Comparison of ENCODE assay signal across 13 cellular contexts in the genomic region with DNA sequence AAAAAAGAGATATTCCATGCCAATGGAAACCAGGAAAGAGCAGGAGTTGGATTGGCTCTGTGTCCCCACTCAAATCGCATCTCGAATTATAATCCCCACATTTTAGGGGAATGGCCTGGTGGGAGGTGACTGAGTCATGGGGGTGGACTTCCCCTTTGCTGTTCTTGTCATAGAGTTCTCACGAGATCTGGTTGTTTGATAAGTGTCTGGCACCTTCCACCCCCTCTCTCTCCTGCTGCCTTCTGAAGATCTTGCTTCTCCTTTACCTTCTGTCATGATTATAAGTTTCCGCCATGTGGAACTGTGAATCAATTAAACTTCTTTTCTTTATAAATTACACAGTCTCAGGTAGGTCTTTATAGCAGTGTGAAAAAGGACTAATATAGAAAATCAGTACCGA.
"Had no signal": no experiment of that assay in that cellular context is flagged by ENCODE, and none has a peak within 500 bp of the region (broad histone marks: within the 10 kb centered on the region; RNA-seq: fewer than 3 reads in every experiment).

No MANE protein-coding gene starts in this region.

- H3K27ac Mint-ChIP-seq: activated T-helper 17 cell treated with anti-CD3 and anti-CD28 coated beads, Interleukin-2, amount 50 U/mL, for 72 hours had no signal

- H3K27me3 Mint-ChIP-seq: activated T-helper 17 cell treated with anti-CD3 and anti-CD28 coated beads, Interleukin-2, amount 50 U/mL, for 72 hours had no signal

- DNase-seq: central memory CD4-positive, alpha-beta T cell; cortex of kidney; effector CD8-positive, alpha-beta T cell; gastrocnemius medialis; heart right ventricle; islet precursor cell; mammary epithelial cell; mucosa of descending colon; natural killer cell; nucleus accumbens; T1000 had no signal

- ATAC-seq: activated T-helper 17 cell treated with anti-CD3 and anti-CD28 coated beads, Interleukin-2, amount 50 U/mL, for 72 hours; gastrocnemius medialis; heart right ventricle; left lobe of liver; mucosa of descending colon had no signal

- H3K9me3 Mint-ChIP-seq: natural killer cell had no signal

- H3K4me3 Mint-ChIP-seq: activated T-helper 17 cell treated with anti-CD3 and anti-CD28 coated beads, Interleukin-2, amount 50 U/mL, for 72 hours; natural killer cell had no signal
